8 cellular contexts compared by ENCODE assay signal in genomic region chr20:5448449-5449118, GRCh38.
DNase-seq lines count a peak whose midpoint lies in the region; ATAC-seq and TF ChIP-seq lines count a peak whose summit lies in the region.

No MANE protein-coding gene starts in this region.

- in situ Hi-C loops in Panc1 (cut with HindIII; ENCODE audit: low pct_unique_long_range_greater_than_20kb, low sequenced_read_pairs), result no loop called here

- intact Hi-C loops in Panc1 (cut with micrococcal nuclease; ENCODE audit: unreplicated experiment), result loop anchor here (1.0 kb wide), 1 partner anchor 243 kb away; no protein-coding TSS in a partner anchor

- H3K9me3 ChIP-seq in Panc1 (ENCODE audit: control insufficient read depth, insufficient read depth, low read depth, low read length), result no peaks in the 10 kb centered on the region

- no peaks in the 10 kb centered on the region for H3K36me3 ChIP-seq in Panc1 (ENCODE audit: control insufficient read depth, insufficient read depth, low read length)

- no peaks in the 10 kb centered on the region for H3K4me1 ChIP-seq in Panc1 (ENCODE audit: control insufficient read depth, insufficient read depth, low read length)

- ATAC-seq in HG02885 (IDR thresholded peaks at IDR 0.05; ENCODE audit: poor library complexity, unreplicated experiment) (peak; percentile 55), Panc1 (peak; percentile 85), GM21390 (IDR thresholded peaks at IDR 0.05; ENCODE audit: unreplicated experiment) (no peak)

- CTCF ChIA-PET in Panc1 (lab: Charles Lee), result interaction anchor here (0.6 to 2.0 kb wide), 6 partner anchors 46 to 324 kb away, joined by 3 to 10 read pairs (median 6); partner anchors contain the start of gene CDS2

- DNase-seq in D341Med (ENCODE audit: low spot score), result peak; percentile 74
- peak; percentile 41 for DNase-seq in Panc1 (ENCODE audit: low read depth, low spot score)
- DNase-seq in activated naive CD4-positive, alpha-beta T cell (lab: John Stamatoyannopoulos, UW), result peak in 3 of 4 experiments; percentile 5 to 22 (median 20)
- DNase-seq in glomerular visceral epithelial cell (ENCODE audit: extremely low spot score), result peak; percentile 56
- DNase-seq in renal cortical epithelial cell (ENCODE audit: low read depth), result peak; percentile 28
- no peak for DNase-seq in NCI-H1048 (lab: John Stamatoyannopoulos, UW)

- BruUV-seq in Panc1 (replicated peaks; lab: Mats Ljungman, UMichigan), result no TSS peak

- H3K27ac ChIP-seq in Panc1 (ENCODE audit: low read length), result no peak overlapping the region

- H3K27me3 ChIP-seq in Panc1 (ENCODE audit: control insufficient read depth, insufficient read depth, low read length), result peaks cover 4% of the 10 kb centered on the region

- no peak overlapping the region for H3K4me3 ChIP-seq in Panc1 (ENCODE audit: low read depth in 2 of 2, low read length in 2 of 2)

- POLR2A ChIA-PET in Panc1 (lab: Charles Lee), result no interaction called here

- TF ChIP-seq CTCF in Panc1 (IDR thresholded peaks at IDR 0.05), result peak; percentile 85
